ENCODE assay signal across 8 cellular contexts in genomic region chr6:153210083-153210482, GRCh38.
DNase-seq lines count a peak whose midpoint lies in the region; ATAC-seq lines count a peak whose summit lies in the region.

No MANE protein-coding gene starts in this region.

- no peak overlapping the region for H3K27ac Mint-ChIP-seq in activated CD4-positive, alpha-beta T cell treated with anti-CD3 and anti-CD28 coated beads, Interleukin-2, amount 10 ng/mL, durations not matched to agents 7 days and 5 days
- no peak overlapping the region for H3K27ac Mint-ChIP-seq in stimulated activated effector memory CD8-positive, alpha-beta T cell treated with anti-CD3 and anti-CD28 coated beads, Interleukin-12 subunit alpha, Interleukin-12 subunit beta, amount 100 ng/mL, for 72 hours
- H3K27ac Mint-ChIP-seq in activated T-cell treated with anti-CD3 and anti-CD28 coated beads, Interleukin-2, amount 50 U/mL, for 72 hours = no peak overlapping the region

- POLR2A ChIA-PET in activated CD4-positive, alpha-beta T cell treated with anti-CD3 and anti-CD28 coated beads, Interleukin-2, amount 10 ng/mL, durations not matched to agents 7 days and 5 days (lab: Charles Lee) = no interaction called here

- no peak overlapping the region for H3K4me3 Mint-ChIP-seq in activated CD4-positive, alpha-beta T cell treated with anti-CD3 and anti-CD28 coated beads, Interleukin-2, amount 10 ng/mL, durations not matched to agents 7 days and 5 days
- H3K4me3 Mint-ChIP-seq in stimulated activated effector memory CD8-positive, alpha-beta T cell treated with anti-CD3 and anti-CD28 coated beads, Interleukin-12 subunit alpha, Interleukin-12 subunit beta, amount 100 ng/mL, for 72 hours = no peak overlapping the region
- H3K4me3 Mint-ChIP-seq in activated T-cell treated with anti-CD3 and anti-CD28 coated beads, Interleukin-2, amount 50 U/mL, for 72 hours = no peak overlapping the region

- peak; percentile 71 for ATAC-seq in HG02870 (IDR thresholded peaks at IDR 0.05; ENCODE audit: unreplicated experiment)
- ATAC-seq in stimulated activated effector memory CD8-positive, alpha-beta T cell treated with anti-CD3 and anti-CD28 coated beads, Interleukin-12 subunit alpha, Interleukin-12 subunit beta, amount 100 ng/mL, for 72 hours = peak; percentile 42
- no peak for ATAC-seq in activated T-cell treated with anti-CD3 and anti-CD28 coated beads, Interleukin-2, amount 50 U/mL, for 72 hours (replicated peaks in 1 of 2)

- peaks cover 12% of the 10 kb centered on the region for H3K4me1 Mint-ChIP-seq in activated CD4-positive, alpha-beta T cell treated with anti-CD3 and anti-CD28 coated beads, Interleukin-2, amount 10 ng/mL, durations not matched to agents 7 days and 5 days
- H3K4me1 Mint-ChIP-seq in stimulated activated effector memory CD8-positive, alpha-beta T cell treated with anti-CD3 and anti-CD28 coated beads, Interleukin-12 subunit alpha, Interleukin-12 subunit beta, amount 100 ng/mL, for 72 hours = no peaks in the 10 kb centered on the region
- H3K4me1 Mint-ChIP-seq in activated T-cell treated with anti-CD3 and anti-CD28 coated beads, Interleukin-2, amount 50 U/mL, for 72 hours (ENCODE audit: low read depth) = no peaks in the 10 kb centered on the region

- no peaks in the 10 kb centered on the region for H3K9me3 Mint-ChIP-seq in activated CD4-positive, alpha-beta T cell treated with anti-CD3 and anti-CD28 coated beads, Interleukin-2, amount 10 ng/mL, durations not matched to agents 7 days and 5 days
- H3K9me3 Mint-ChIP-seq in stimulated activated effector memory CD8-positive, alpha-beta T cell treated with anti-CD3 and anti-CD28 coated beads, Interleukin-12 subunit alpha, Interleukin-12 subunit beta, amount 100 ng/mL, for 72 hours = no peaks in the 10 kb centered on the region
- no peaks in the 10 kb centered on the region for H3K9me3 Mint-ChIP-seq in activated T-cell treated with anti-CD3 and anti-CD28 coated beads, Interleukin-2, amount 50 U/mL, for 72 hours

- DNase-seq in activated CD4-positive, alpha-beta T cell treated with anti-CD3 and anti-CD28 coated beads, Interleukin-2, amount 10 ng/mL, durations not matched to agents 7 days and 5 days = peak; percentile 9
- no peak for DNase-seq in activated CD4-positive, alpha-beta T cell treated with anti-CD3 and anti-CD28 coated beads for 4 hours
- peak; percentile 44 for DNase-seq in NOMO-1 treated with DMSO at 0.1 percent for 48 hours (lab: John Stamatoyannopoulos, UW; ENCODE audit: unreplicated experiment)
- DNase-seq in stimulated activated effector memory CD8-positive, alpha-beta T cell treated with anti-CD3 and anti-CD28 coated beads, Interleukin-12 subunit alpha, Interleukin-12 subunit beta, amount 100 ng/mL, for 72 hours (ENCODE audit: low spot score in 2 of 2) = no peak
- no peak for DNase-seq in globus pallidus (ENCODE audit: low spot score)
- no peak for DNase-seq in NCI-H1694 treated with DMSO at 0.1 percent for 48 hours (lab: John Stamatoyannopoulos, UW)
- DNase-seq in activated T-cell treated with anti-CD3 and anti-CD28 coated beads, Interleukin-2, amount 50 U/mL, for 72 hours = no peak

- H3K27me3 Mint-ChIP-seq in activated CD4-positive, alpha-beta T cell treated with anti-CD3 and anti-CD28 coated beads, Interleukin-2, amount 10 ng/mL, durations not matched to agents 7 days and 5 days = no peaks in the 10 kb centered on the region
- no peaks in the 10 kb centered on the region for H3K27me3 Mint-ChIP-seq in activated T-cell treated with anti-CD3 and anti-CD28 coated beads, Interleukin-2, amount 50 U/mL, for 72 hours (ENCODE audit: low read depth)

- H3K36me3 Mint-ChIP-seq in activated CD4-positive, alpha-beta T cell treated with anti-CD3 and anti-CD28 coated beads, Interleukin-2, amount 10 ng/mL, durations not matched to agents 7 days and 5 days (ENCODE audit: low read depth) = no peaks in the 10 kb centered on the region
- no peaks in the 10 kb centered on the region for H3K36me3 Mint-ChIP-seq in stimulated activated effector memory CD8-positive, alpha-beta T cell treated with anti-CD3 and anti-CD28 coated beads, Interleukin-12 subunit alpha, Interleukin-12 subunit beta, amount 100 ng/mL, for 72 hours
- H3K36me3 Mint-ChIP-seq in activated T-cell treated with anti-CD3 and anti-CD28 coated beads, Interleukin-2, amount 50 U/mL, for 72 hours (ENCODE audit: insufficient read depth in 2 of 2) = no peaks in the 10 kb centered on the region

- CTCF ChIA-PET in activated CD4-positive, alpha-beta T cell treated with anti-CD3 and anti-CD28 coated beads, Interleukin-2, amount 10 ng/mL, durations not matched to agents 7 days and 5 days (lab: Charles Lee) = no interaction called here

Comparison
In these comparisons a context has a peak if more than half of its experiments do, and no peak if none do; other contexts are left out.
1. DNase-seq: peak in activated CD4-positive, alpha-beta T cell treated with anti-CD3 and anti-CD28 coated beads, Interleukin-2, amount 10 ng/mL, durations not matched to agents 7 days and 5 days (single experiment) and NOMO-1 treated with DMSO at 0.1 percent for 48 hours (single experiment); none in activated CD4-positive, alpha-beta T cell treated with anti-CD3 and anti-CD28 coated beads for 4 hours (0 of 2), stimulated activated effector memory CD8-positive, alpha-beta T cell treated with anti-CD3 and anti-CD28 coated beads, Interleukin-12 subunit alpha, Interleukin-12 subunit beta, amount 100 ng/mL, for 72 hours (0 of 2), globus pallidus (single experiment), NCI-H1694 treated with DMSO at 0.1 percent for 48 hours (single experiment) and activated T-cell treated with anti-CD3 and anti-CD28 coated beads, Interleukin-2, amount 50 U/mL, for 72 hours (0 of 2).
2. ATAC-seq: peak in HG02870 (single experiment) and stimulated activated effector memory CD8-positive, alpha-beta T cell treated with anti-CD3 and anti-CD28 coated beads, Interleukin-12 subunit alpha, Interleukin-12 subunit beta, amount 100 ng/mL, for 72 hours (single experiment); none in activated T-cell treated with anti-CD3 and anti-CD28 coated beads, Interleukin-2, amount 50 U/mL, for 72 hours (0 of 2).